ENCODE assay signal across 8 cellular contexts in the genomic region with DNA sequence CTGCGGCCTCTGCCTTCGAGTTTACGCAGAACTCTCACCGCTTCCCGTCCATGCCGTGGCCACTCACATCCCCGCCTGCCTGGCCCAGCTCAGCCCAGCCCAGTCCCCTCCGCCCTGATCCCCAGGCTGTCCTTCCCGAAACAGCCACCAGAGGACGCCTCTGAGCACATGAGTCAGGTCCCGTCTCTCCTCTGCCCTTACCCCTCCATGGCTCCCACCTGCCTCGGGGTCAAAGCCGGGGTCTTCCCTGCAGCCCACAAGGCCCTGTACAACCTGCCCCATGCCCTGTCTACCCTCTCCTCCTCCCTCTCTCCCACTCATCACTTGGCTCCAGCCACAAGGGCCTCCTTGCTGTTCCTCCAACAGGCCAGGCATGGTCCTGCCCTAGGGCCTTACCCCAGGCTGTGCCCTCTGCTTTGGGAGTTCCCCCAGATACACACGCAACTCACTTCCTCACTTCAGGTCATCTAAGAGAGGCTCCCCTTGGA. TPM values are rescaled to one million over a fixed set of nuclear protein-coding genes. Genes with fewer than 3 reads are reported as not detected.
A peak's percentile ranks its signal among the peaks of the same experiment; 100 is the strongest.
DNase-seq lines count a peak whose midpoint lies in the region; ATAC-seq and TF ChIP-seq lines count a peak whose summit lies in the region.

No MANE protein-coding gene starts in this region.

- H4K20me1 ChIP-seq in mammary epithelial cell (ENCODE audit: insufficient read depth, low read length) = no peaks in the 10 kb centered on the region

- dilution Hi-C loops in mammary epithelial cell (cut with HindIII; ENCODE audit: low sequenced_read_pairs) = no loop called here

- no peaks in the 10 kb centered on the region for H3K4me1 ChIP-seq in mammary epithelial cell (ENCODE audit: insufficient read depth, low read length)
- no peaks in the 10 kb centered on the region for H3K4me1 ChIP-seq in liver (ENCODE audit: control insufficient read depth in 4 of 4, insufficient read depth in 4 of 4, low read length in 3 of 4)

- no peak overlapping the region for H3K4me2 ChIP-seq in mammary epithelial cell (ENCODE audit: insufficient read depth, low read depth, low read length)

- 39% methylated on average over 14 of the region's 14 CpGs for WGBS in mammary epithelial cell (ENCODE audit: low coverage, missing lambda C conversion rate)
- WGBS in liver = 61% methylated on average over 14 of the region's 14 CpGs

- DNase-seq in AG08396 (ENCODE audit: low spot score) (peak; percentile 70), HEK293T (ENCODE audit: extremely low spot score) (peak; percentile 79), mammary epithelial cell (no peak), DMS79 treated with DMSO at 0.1 percent for 48 hours (lab: John Stamatoyannopoulos, UW) (no peak)
- DNase-seq in stimulated activated CD8-positive, alpha-beta memory T cell treated with anti-CD3 and anti-CD28 coated beads, Interleukin-15, amount 100 ng/mL, for 48 hours (ENCODE audit: low read depth in 2 of 2) = peak; percentile 37 to 45

- POLR2A ChIA-PET in HEK293T (lab: Yijun Ruan, JAX) = no interaction called here

- TF ChIP-seq RAD21 in liver (IDR thresholded peaks at IDR 0.05) = peak; percentile 49 to 75

- in situ Hi-C loops in mammary epithelial cell (cut with MboI; ENCODE audit: low sequenced_read_pairs in 2 of 2) = no loop called here

- CTCF ChIA-PET in HEK293T (lab: Yijun Ruan, JAX) = interaction anchor here (0.5 to 3.0 kb wide), 15 partner anchors 8 to 83 kb away, joined by 3 to 21 read pairs (median 3); no protein-coding TSS in a partner anchor
- CTCF ChIA-PET in mammary epithelial cell (lab: Charles Lee; ENCODE audit: low non-redundant PET) = interaction anchor here (0.6 to 1.1 kb wide), 2 partner anchors 66 to 68 kb away, joined by 5 to 10 read pairs; no protein-coding TSS in a partner anchor

- TF ChIP-seq CTCF in VCaP (conservative IDR thresholded peaks at IDR 0.05) (peak; percentile 65), mammary epithelial cell (conservative IDR thresholded peaks at IDR 0.05 in 1 of 2, IDR thresholded peaks at IDR 0.05 in 1 of 2; ENCODE audit: extremely low read depth in 1 of 2, insufficient read depth in 1 of 2, low read depth in 1 of 2, low read length in 2 of 2) (peak; percentile 78 to 89), liver (IDR thresholded peaks at IDR 0.05; ENCODE audit: low read depth, low read length, missing input control) (peak; percentile 69)

- no peaks in the 10 kb centered on the region for H3K27me3 ChIP-seq in mammary epithelial cell (ENCODE audit: insufficient read depth, low read length)
- no peaks in the 10 kb centered on the region for H3K27me3 ChIP-seq in liver (ENCODE audit: control insufficient read depth in 4 of 4, insufficient read depth in 4 of 4, low read length in 3 of 4)

- H3K27ac ChIP-seq in VCaP (no peak overlapping the region), mammary epithelial cell (ENCODE audit: insufficient read depth, low read depth, low read length) (no peak overlapping the region), liver (ENCODE audit: low read depth in 1 of 2, low read length in 2 of 2) (no peak overlapping the region)

- intact Hi-C loops in mammary epithelial cell (cut with micrococcal nuclease) = loop anchor here (2.0 kb wide), 1 partner anchor 65 kb away; no protein-coding TSS in a partner anchor

- no peak overlapping the region for H2AFZ ChIP-seq in mammary epithelial cell (ENCODE audit: low read depth, low read length)

- no peak for ATAC-seq in HG03520 (IDR thresholded peaks at IDR 0.05; ENCODE audit: unreplicated experiment)

- H3K9ac ChIP-seq in mammary epithelial cell (ENCODE audit: insufficient read depth, low read length) (no peak overlapping the region), liver (ENCODE audit: low read depth in 1 of 2, low read length in 2 of 2) (no peak overlapping the region)

- no peaks in the 10 kb centered on the region for H3K9me3 ChIP-seq in mammary epithelial cell (replicated peaks; ENCODE audit: insufficient read depth, low read length)
- no peaks in the 10 kb centered on the region for H3K9me3 ChIP-seq in liver (ENCODE audit: control insufficient read depth in 4 of 4, low read length in 3 of 4)

- H3K4me3 ChIP-seq in mammary epithelial cell (replicated peaks in 1 of 3; ENCODE audit: insufficient read depth in 1 of 3, low read depth in 2 of 3, low read length in 3 of 3) (no peak overlapping the region), liver (ENCODE audit: low read depth in 1 of 3, low read length in 3 of 3) (no peak overlapping the region)

- no peaks in the 10 kb centered on the region for H3K79me2 ChIP-seq in mammary epithelial cell (ENCODE audit: insufficient read depth, low read length)

- no TSS peak for BruUV-seq in mammary epithelial cell (replicated peaks; lab: Mats Ljungman, UMichigan)

- H3K36me3 ChIP-seq in mammary epithelial cell (ENCODE audit: insufficient read depth, low read length) (no peaks in the 10 kb centered on the region), liver (ENCODE audit: control insufficient read depth in 4 of 4, insufficient read depth in 3 of 4, low read depth in 1 of 4, low read length in 3 of 4) (no peaks in the 10 kb centered on the region)

TF ChIP-seq in HEK293T, 16 proteins besides CTCF, POLR2A, EP300 and RAD21:
- TF ChIP-seq CTBP1 (IDR thresholded peaks at IDR 0.05; ENCODE audit: borderline replicate concordance) (no peak), ARNT (IDR thresholded peaks at IDR 0.05) (no peak), FOXA1 (IDR thresholded peaks at IDR 0.05) (no peak), FOXM1 (IDR thresholded peaks at IDR 0.05; ENCODE audit: borderline replicate concordance) (no peak), TARDBP (IDR thresholded peaks at IDR 0.05) (no peak), SP1 (IDR thresholded peaks at IDR 0.05) (no peak), BHLHE40 (IDR thresholded peaks at IDR 0.05; ENCODE audit: borderline replicate concordance) (no peak), FOXK2 (IDR thresholded peaks at IDR 0.05) (no peak), NFRKB (IDR thresholded peaks at IDR 0.05) (no peak), HDGF (IDR thresholded peaks at IDR 0.05; ENCODE audit: borderline replicate concordance) (no peak), ZNF384 (IDR thresholded peaks at IDR 0.05) (no peak), LEF1 (IDR thresholded peaks at IDR 0.05; ENCODE audit: borderline replicate concordance) (no peak), ELF4 (IDR thresholded peaks at IDR 0.05) (no peak), L3MBTL2 (conservative IDR thresholded peaks at IDR 0.05) (no peak)
- TF ChIP-seq, protein P1, sequence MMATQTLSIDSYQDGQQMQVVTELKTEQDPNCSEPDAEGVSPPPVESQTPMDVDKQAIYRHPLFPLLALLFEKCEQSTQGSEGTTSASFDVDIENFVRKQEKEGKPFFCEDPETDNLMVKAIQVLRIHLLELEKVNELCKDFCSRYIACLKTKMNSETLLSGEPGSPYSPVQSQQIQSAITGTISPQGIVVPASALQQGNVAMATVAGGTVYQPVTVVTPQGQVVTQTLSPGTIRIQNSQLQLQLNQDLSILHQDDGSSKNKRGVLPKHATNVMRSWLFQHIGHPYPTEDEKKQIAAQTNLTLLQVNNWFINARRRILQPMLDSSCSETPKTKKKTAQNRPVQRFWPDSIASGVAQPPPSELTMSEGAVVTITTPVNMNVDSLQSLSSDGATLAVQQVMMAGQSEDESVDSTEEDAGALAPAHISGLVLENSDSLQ (IDR thresholded peaks at IDR 0.05) = no peak

TF ChIP-seq in liver, 16 proteins besides CTCF, POLR2A, EP300 and RAD21 (continues in another document):
- no peak for TF ChIP-seq NR2F2 (IDR thresholded peaks at IDR 0.05)
- no peak for TF ChIP-seq TAF1 (conservative IDR thresholded peaks at IDR 0.05)
- TF ChIP-seq, protein P2, sequence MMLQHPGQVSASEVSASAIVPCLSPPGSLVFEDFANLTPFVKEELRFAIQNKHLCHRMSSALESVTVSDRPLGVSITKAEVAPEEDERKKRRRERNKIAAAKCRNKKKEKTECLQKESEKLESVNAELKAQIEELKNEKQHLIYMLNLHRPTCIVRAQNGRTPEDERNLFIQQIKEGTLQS (IDR thresholded peaks at IDR 0.05) = no peak
- no peak for TF ChIP-seq FOXA2 (IDR thresholded peaks at IDR 0.05)
- TF ChIP-seq JUND (IDR thresholded peaks at IDR 0.05) = no peak
- no peak for TF ChIP-seq EGR1 (IDR thresholded peaks at IDR 0.05; ENCODE audit: low read depth in 2 of 2)
- no peak for TF ChIP-seq FOXA1 (IDR thresholded peaks at IDR 0.05)

RNA-seq across cellular contexts. Expression of a gene that starts 8.1 kb away (rescaled TPM):
- total RNA-seq in mammary epithelial cell (under 1 TPM in 1 of 2 donors, not detected in 1; 0.28 TPM), liver (1 to 10 TPM; 2.8 to 3.1 TPM)
- polyA plus RNA-seq in mammary epithelial cell (0.22 TPM), liver (1 to 10 TPM in 1 of 2 donors, under 1 TPM in 1; 0.58 to 3.2 TPM)
- not detected for polyA minus RNA-seq in mammary epithelial cell

RNA-seq across cellular contexts. Expression of a gene that starts 27.8 kb away (rescaled TPM):
- total RNA-seq in mammary epithelial cell (not detected), liver (100 to 1,000 TPM in 1 of 2 donors, 10 to 100 TPM in 1; 57.8 to 581 TPM)
- polyA plus RNA-seq in mammary epithelial cell (not detected), liver (1,000 to 10,000 TPM in 1 of 2 donors, 100 to 1,000 TPM in 1; 741 to 1,122 TPM)
- not detected for polyA minus RNA-seq in mammary epithelial cell

RNA-seq across cellular contexts. Expression of a gene that starts 32.6 kb away (rescaled TPM):
- total RNA-seq in mammary epithelial cell (under 1 TPM in 1 of 2 donors, not detected in 1; 0.19 TPM), liver (10 to 100 TPM; 13.3 to 83.8 TPM)
- polyA plus RNA-seq in mammary epithelial cell (not detected), liver (10 to 100 TPM; 51.8 to 61.5 TPM)
- polyA minus RNA-seq in mammary epithelial cell = not detected

RNA-seq across cellular contexts. Expression of a gene that starts 49.3 kb away (rescaled TPM):
- total RNA-seq in mammary epithelial cell (10 to 100 TPM in 1 of 2 donors, 1 to 10 TPM in 1; 9.3 to 38.2 TPM), liver (10 to 100 TPM in 1 of 2 donors, 1 to 10 TPM in 1; 3.1 to 49.1 TPM)
- polyA plus RNA-seq in mammary epithelial cell (2.7 TPM), liver (10 to 100 TPM in 1 of 2 donors, 1 to 10 TPM in 1; 5.0 to 14.1 TPM)
- polyA minus RNA-seq in mammary epithelial cell = 7.6 TPM

Comparison
In these comparisons a context has a peak if more than half of its experiments do, and no peak if none do; other contexts are left out.
1. DNase-seq: peak in AG08396 (single experiment), HEK293T (single experiment) and stimulated activated CD8-positive, alpha-beta memory T cell treated with anti-CD3 and anti-CD28 coated beads, Interleukin-15, amount 100 ng/mL, for 48 hours (2 of 2); none in mammary epithelial cell (single experiment) and DMS79 treated with DMSO at 0.1 percent for 48 hours (single experiment).
2. RNA of a gene that starts 27.8 kb away (total RNA-seq): 57.8 to 581 TPM in liver; not detected in mammary epithelial cell; every median in the first group is over 10 times any median in the second.
3. RNA of a gene that starts 32.6 kb away (total RNA-seq): 13.3 to 83.8 TPM in liver; 0.19 TPM in mammary epithelial cell; every median in the first group is over 10 times any median in the second.
4. Peak in every context shown above with its lines, with median percentiles within 50 percentile points of each other: CTCF ChIP-seq.